Comparison of ENCODE assay signal across 8 cellular contexts in the genomic region with DNA sequence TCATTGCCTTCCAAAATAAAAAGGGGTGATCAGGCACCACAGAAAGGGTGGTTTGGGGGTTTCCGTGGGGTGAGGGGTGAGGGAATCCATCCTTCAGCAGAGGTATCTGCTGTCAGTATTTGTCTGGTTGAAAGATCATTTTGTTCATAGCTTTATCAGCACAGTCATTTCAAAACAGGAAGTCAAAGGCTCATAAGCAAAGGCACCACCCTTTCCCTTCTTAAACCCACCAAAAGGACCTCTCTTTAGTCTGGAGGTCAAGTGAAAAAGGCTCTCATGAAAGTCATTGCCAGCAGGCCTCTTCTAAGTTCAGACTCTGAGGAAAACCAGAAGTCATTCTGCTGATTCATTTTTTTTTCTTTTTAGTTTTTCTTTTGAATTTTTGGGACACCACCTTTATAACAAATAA. TPM values are rescaled to one million over a fixed set of nuclear protein-coding genes. Genes with fewer than 3 reads are reported as not detected.
A peak's percentile ranks its signal among the peaks of the same experiment; 100 is the strongest.
DNase-seq lines count a peak whose midpoint lies in the region; ATAC-seq lines count a peak whose summit lies in the region.

No MANE protein-coding gene starts in this region.

- ATAC-seq in HG03354 (IDR thresholded peaks at IDR 0.05; ENCODE audit: poor library complexity, severe bottlenecking, unreplicated experiment) (peak; percentile 64), HG03025 (IDR thresholded peaks at IDR 0.05; ENCODE audit: low FRiP score, unreplicated experiment) (no peak)
- ATAC-seq in naive thymus-derived CD8-positive, alpha-beta T cell, result peak; percentile 59 to 69

- peak; percentile 43 for DNase-seq in activated CD8-positive, alpha-beta memory T cell treated with anti-CD3 and anti-CD28 coated beads, Interleukin-2, amount 50 U/mL, for 4 hours
- no peak for DNase-seq in activated CD8-positive, alpha-beta memory T cell treated with anti-CD3 and anti-CD28 coated beads, Interleukin-2, amount 50 U/mL, for 48 hours
- peak; percentile 65 for DNase-seq in activated CD4-positive, alpha-beta memory T cell treated with anti-CD3 and anti-CD28 coated beads, Interleukin-2, amount 10 ng/mL, durations not matched to agents 7 days and 5 days
- peak in 8 of 10 donors; percentile 21 to 65 (median 46) for DNase-seq in naive thymus-derived CD8-positive, alpha-beta T cell
- DNase-seq in stimulated activated CD4-positive, alpha-beta T cell treated with anti-CD3 and anti-CD28 coated beads, Interleukin-4, amount 100 ng/mL, for 1 hour, result no peak
- DNase-seq in ecto neural progenitor cell (ENCODE audit: low spot score), result no peak

- H3K27ac Mint-ChIP-seq in activated CD4-positive, alpha-beta memory T cell treated with anti-CD3 and anti-CD28 coated beads, Interleukin-2, amount 10 ng/mL, durations not matched to agents 7 days and 5 days, result peak overlapping the region; percentile 94
- peak overlapping the region; percentile 72 to 98 (median 94) for H3K27ac Mint-ChIP-seq in naive thymus-derived CD8-positive, alpha-beta T cell

- CTCF ChIA-PET in activated CD4-positive, alpha-beta memory T cell treated with anti-CD3 and anti-CD28 coated beads, Interleukin-2, amount 10 ng/mL, durations not matched to agents 7 days and 5 days (lab: Charles Lee), result interaction anchor here (1.0 kb wide), 1 partner anchor 15 kb away, joined by 4 read pairs; no protein-coding TSS in a partner anchor

- peaks cover 72% of the 10 kb centered on the region for H3K4me1 Mint-ChIP-seq in activated CD4-positive, alpha-beta memory T cell treated with anti-CD3 and anti-CD28 coated beads, Interleukin-2, amount 10 ng/mL, durations not matched to agents 7 days and 5 days
- H3K4me1 Mint-ChIP-seq in naive thymus-derived CD8-positive, alpha-beta T cell, result peaks cover 37 to 91% (median 87%) of the 10 kb centered on the region in 4 donors

- H3K27me3 Mint-ChIP-seq in activated CD4-positive, alpha-beta memory T cell treated with anti-CD3 and anti-CD28 coated beads, Interleukin-2, amount 10 ng/mL, durations not matched to agents 7 days and 5 days, result no peaks in the 10 kb centered on the region
- H3K27me3 Mint-ChIP-seq in naive thymus-derived CD8-positive, alpha-beta T cell, result no peaks in the 10 kb centered on the region

- POLR2A ChIA-PET in activated CD4-positive, alpha-beta memory T cell treated with anti-CD3 and anti-CD28 coated beads, Interleukin-2, amount 10 ng/mL, durations not matched to agents 7 days and 5 days (lab: Charles Lee), result interaction anchor here (1.6 to 7.3 kb wide), 4 partner anchors 9 to 32 kb away, joined by 5 to 106 read pairs (median 16); no protein-coding TSS in a partner anchor
- POLR2A ChIA-PET in naive thymus-derived CD8-positive, alpha-beta T cell (lab: Charles Lee), result interaction anchor here (0.5 to 1.7 kb wide), 4 partner anchors 11 to 399 kb away, joined by 3 to 6 read pairs (median 4); no protein-coding TSS in a partner anchor

- no peaks in the 10 kb centered on the region for H3K9me3 Mint-ChIP-seq in activated CD4-positive, alpha-beta memory T cell treated with anti-CD3 and anti-CD28 coated beads, Interleukin-2, amount 10 ng/mL, durations not matched to agents 7 days and 5 days
- no peaks in the 10 kb centered on the region for H3K9me3 Mint-ChIP-seq in naive thymus-derived CD8-positive, alpha-beta T cell

- peak overlapping the region; percentile 78 for H3K4me3 Mint-ChIP-seq in activated CD4-positive, alpha-beta memory T cell treated with anti-CD3 and anti-CD28 coated beads, Interleukin-2, amount 10 ng/mL, durations not matched to agents 7 days and 5 days
- peak overlapping the region; percentile 49 to 88 (median 85) for H3K4me3 Mint-ChIP-seq in naive thymus-derived CD8-positive, alpha-beta T cell

- H3K36me3 Mint-ChIP-seq in activated CD4-positive, alpha-beta memory T cell treated with anti-CD3 and anti-CD28 coated beads, Interleukin-2, amount 10 ng/mL, durations not matched to agents 7 days and 5 days (ENCODE audit: low read depth), result peaks cover 67% of the 10 kb centered on the region
- no peaks in the 10 kb centered on the region for H3K36me3 Mint-ChIP-seq in naive thymus-derived CD8-positive, alpha-beta T cell

RNA-seq across cellular contexts. Expression of gene CHST11, which starts 6.2 kb away (rescaled TPM):
- 100 to 1,000 TPM; 124 to 125 TPM for total RNA-seq in activated CD4-positive, alpha-beta memory T cell treated with anti-CD3 and anti-CD28 coated beads, Interleukin-2, amount 10 ng/mL, durations not matched to agents 7 days and 5 days
- total RNA-seq in naive thymus-derived CD8-positive, alpha-beta T cell, result 10 to 100 TPM; 26.8 to 28.4 TPM
- 10 to 100 TPM; 23.1 to 35.6 (median 26.1) TPM for polyA plus RNA-seq in naive thymus-derived CD8-positive, alpha-beta T cell

Comparison
In these comparisons a context has a peak if more than half of its experiments do, and no peak if none do; other contexts are left out.
1. DNase-seq: peak in activated CD8-positive, alpha-beta memory T cell treated with anti-CD3 and anti-CD28 coated beads, Interleukin-2, amount 50 U/mL, for 4 hours (single experiment), activated CD4-positive, alpha-beta memory T cell treated with anti-CD3 and anti-CD28 coated beads, Interleukin-2, amount 10 ng/mL, durations not matched to agents 7 days and 5 days (single experiment) and naive thymus-derived CD8-positive, alpha-beta T cell (8 of 10); none in activated CD8-positive, alpha-beta memory T cell treated with anti-CD3 and anti-CD28 coated beads, Interleukin-2, amount 50 U/mL, for 48 hours (single experiment), stimulated activated CD4-positive, alpha-beta T cell treated with anti-CD3 and anti-CD28 coated beads, Interleukin-4, amount 100 ng/mL, for 1 hour (single experiment) and ecto neural progenitor cell (single experiment).
2. RNA of gene CHST11, which starts 6.2 kb away (total RNA-seq): 124 to 125 TPM in activated CD4-positive, alpha-beta memory T cell treated with anti-CD3 and anti-CD28 coated beads, Interleukin-2, amount 10 ng/mL, durations not matched to agents 7 days and 5 days; 26.8 to 28.4 TPM in naive thymus-derived CD8-positive, alpha-beta T cell; every median in the first group is over 4 times any median in the second.